Comparison of ENCODE assay signal across 1 cellular context in genomic region chr19:19389683-19390082, GRCh38.
TF ChIP-seq lines count a peak whose summit lies in the region.

No MANE protein-coding gene starts in this region.

TF ChIP-seq in GM12878, 131 proteins besides CTCF, POLR2A, EP300 and RAD21:
- TF ChIP-seq MLLT1 (IDR thresholded peaks at IDR 0.05): 0 out of 2 replicates have a peak, but pooled peaks have one; percentile 24
